19 cellular contexts compared by ENCODE assay signal in the genomic region with DNA sequence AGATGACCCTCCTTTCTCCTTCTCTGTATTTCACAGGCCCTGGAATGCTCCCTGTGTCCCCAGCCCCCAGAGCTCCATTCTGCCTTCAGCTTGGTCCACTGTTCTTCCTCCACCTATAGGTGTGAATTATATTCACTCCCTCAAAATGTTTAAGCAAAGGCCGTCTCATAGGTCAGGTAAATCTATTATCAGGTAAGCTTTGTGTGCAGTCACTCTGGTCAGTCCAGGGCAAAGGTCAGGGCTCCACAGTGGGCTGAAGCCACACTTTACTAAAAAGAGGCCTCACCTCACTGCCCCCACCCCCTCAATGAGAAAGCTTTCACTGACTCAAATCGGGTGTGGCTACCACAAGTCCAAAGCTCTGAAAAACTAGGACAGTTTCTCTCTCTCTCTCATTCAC.
DNase-seq lines count a peak whose midpoint lies in the region; ATAC-seq, FAIRE-seq and TF ChIP-seq lines count a peak whose summit lies in the region.
"Had no signal": no experiment of that assay in that cellular context is flagged by ENCODE, and none has a peak within 500 bp of the region (broad histone marks: within the 10 kb centered on the region; RNA-seq: fewer than 3 reads in every experiment).

No MANE protein-coding gene starts in this region.

- TF ChIP-seq RAD21 in H1 (IDR thresholded peaks at IDR 0.05 in 1 of 2, conservative IDR thresholded peaks at IDR 0.05 in 1 of 2; ENCODE audit: low read depth in 2 of 2, low read length in 2 of 2) = peak in 1 of 2 experiments; percentile 27; a peak in 1 of 4 replicates

- H3K4me2 ChIP-seq in BLaER1 treated with 17β-estradiol and CSF1 and Interleukin-3, amounts not matched to agents 10 nM and 100 nM = peak overlapping the region in 9 of 11 experiments; percentile 2 to 89 (median 66); a peak in 15 of 22 replicates
- H3K4me2 ChIP-seq in H1 (ENCODE audit: insufficient read depth in 1 of 2, low read depth in 2 of 2, low read length in 2 of 2) = no peak overlapping the region

- H2AFZ ChIP-seq in H1 (ENCODE audit: low read length) = no peak overlapping the region

- no peak overlapping the region for H3K14ac ChIP-seq in H1 (ENCODE audit: insufficient read length)

- no peak for TF ChIP-seq CTCF in H1 (IDR thresholded peaks at IDR 0.05; ENCODE audit: control extremely low read depth in 1 of 3, insufficient read depth in 1 of 3, low read depth in 1 of 3, low read length in 3 of 3)
- TF ChIP-seq CTCF in mucosa of descending colon (IDR thresholded peaks at IDR 0.05) = no peak
- no peak for TF ChIP-seq CTCF in testis (IDR thresholded peaks at IDR 0.05)

- no peak overlapping the region for H2BK20ac ChIP-seq in H1 (ENCODE audit: low read length)

- FAIRE-seq in H1 (lab: Jason Lieb, UNC) = no peak
- FAIRE-seq: G401.6 had no signal

- ATAC-seq in mucosa of descending colon = peak; percentile 50
- ATAC-seq in GM21515 (IDR thresholded peaks at IDR 0.05; ENCODE audit: unreplicated experiment) = no peak
- no peak for ATAC-seq in HG02588 (IDR thresholded peaks at IDR 0.05; ENCODE audit: unreplicated experiment)

- H2BK15ac ChIP-seq in H1 (ENCODE audit: low read length) = no peak overlapping the region

- peaks cover 10 to 24% (median 12%) of the 10 kb centered on the region in 11 experiments; a peak in 21 of 22 replicates for H3K9me3 ChIP-seq in BLaER1 treated with 17β-estradiol and CSF1 and Interleukin-3, amounts not matched to agents 10 nM and 100 nM (replicated peaks in 1 of 11)
- H3K9me3 ChIP-seq in MG63 = peaks cover 5% of the 10 kb centered on the region
- H3K9me3 ChIP-seq in H1 (ENCODE audit: insufficient read depth in 2 of 2, low read depth in 1 of 2, low read length in 1 of 2) = no peaks in the 10 kb centered on the region; a peak in 1 of 4 replicates
- H3K9me3 ChIP-seq in mucosa of descending colon = no peaks in the 10 kb centered on the region
- no peaks in the 10 kb centered on the region for H3K9me3 ChIP-seq in testis
- H3K9me3 ChIP-seq: adrenal gland had no signal

- no peak overlapping the region for H4K91ac ChIP-seq in H1 (replicated peaks; ENCODE audit: insufficient read length, low read length)

- H3K18ac ChIP-seq in H1 (ENCODE audit: extremely low read depth, low read length) = no peak overlapping the region; the same call in 1 of the 2 replicates

- no peak for TF ChIP-seq EP300 in H1 (IDR thresholded peaks at IDR 0.05; ENCODE audit: borderline replicate concordance in 1 of 2, low read depth in 2 of 2, low read length in 2 of 2)

- no peak overlapping the region for H2BK5ac ChIP-seq in H1 (ENCODE audit: low read depth, low read length)

- H3K56ac ChIP-seq in H1 (replicated peaks; ENCODE audit: insufficient read length, low read depth, low read length) = no peak overlapping the region

- TF ChIP-seq POLR2A in H1 (IDR thresholded peaks at IDR 0.05; ENCODE audit: control extremely low read depth in 1 of 2, low read depth in 2 of 2, low read length in 2 of 2) (no peak), testis (IDR thresholded peaks at IDR 0.05) (no peak)

- no peak overlapping the region for H2BK120ac ChIP-seq in H1 (replicated peaks; ENCODE audit: low read depth, low read length)

- H2AK5ac ChIP-seq in H1 (ENCODE audit: low read depth, low read length) = peak overlapping the region; percentile 26; the same call in 1 of the 2 replicates

- no peak overlapping the region for H3K23ac ChIP-seq in H1 (ENCODE audit: insufficient read length)

- POLR2A ChIA-PET in H1 (lab: Charles Lee; ENCODE audit: partially characterized antibody) = interaction anchor here (0.9 to 1.2 kb wide), 2 partner anchors 12 to 132 kb away, joined by 3 to 4 read pairs; a partner anchor contains a TSS

- peak overlapping the region in 10 of 11 experiments; percentile 24 to 99 (median 98); a peak in 18 of 22 replicates for H3K27ac ChIP-seq in BLaER1 treated with 17β-estradiol and CSF1 and Interleukin-3, amounts not matched to agents 10 nM and 100 nM
- H3K27ac ChIP-seq in H1 (ENCODE audit: low read depth, low read length) (no peak overlapping the region), testis (no peak overlapping the region)
- H3K27ac ChIP-seq: adrenal gland, HL-60 had no signal

- no peaks in the 10 kb centered on the region for H3K27me3 ChIP-seq in BLaER1 treated with 17β-estradiol and CSF1 and Interleukin-3, amounts not matched to agents 10 nM and 100 nM
- H3K27me3 ChIP-seq in MG63 = no peaks in the 10 kb centered on the region
- no peaks in the 10 kb centered on the region for H3K27me3 ChIP-seq in H1 (replicated peaks in 1 of 4; ENCODE audit: control insufficient read depth in 3 of 4, extremely low read depth in 1 of 4, insufficient read depth in 3 of 4, low read length in 3 of 4)
- no peaks in the 10 kb centered on the region for H3K27me3 ChIP-seq in testis
- H3K27me3 ChIP-seq: adrenal gland had no signal

- CTCF ChIA-PET in H1 (lab: Charles Lee; ENCODE audit: partially characterized antibody) = interaction anchor here (0.9 to 21.7 kb wide), 43 partner anchors 9 to 383 kb away, joined by 3 to 620 read pairs (median 8); a partner anchor contains a TSS

- no peak overlapping the region for H4K5ac ChIP-seq in H1 (ENCODE audit: insufficient read length, low read depth, low read length)

- intact Hi-C loops in mucosa of descending colon (cut with DNase I, micrococcal nuclease) (loop anchor here (5.0 to 10.0 kb wide), 2 partner anchors 181 to 188 kb away; no protein-coding TSS in a partner anchor), testis (cut with DNase I; ENCODE audit: low total_unique reads) (loop anchor here (10.0 kb wide), 1 partner anchor 188 kb away; no protein-coding TSS in a partner anchor)

- H4K20me1 ChIP-seq in BLaER1 treated with 17β-estradiol and CSF1 and Interleukin-3, amounts not matched to agents 10 nM and 100 nM = no peaks in the 10 kb centered on the region
- H4K20me1 ChIP-seq in H1 (replicated peaks in 1 of 2; ENCODE audit: control insufficient read depth in 1 of 2, insufficient read depth in 2 of 2, low read length in 2 of 2) = no peaks in the 10 kb centered on the region

- DNase-seq in MG63 (peak; percentile 19), H1 (ENCODE audit: low read depth in 1 of 2, low spot score in 2 of 2) (no peak), mucosa of descending colon (no peak), testis (no peak), NCI-H1436 (lab: John Stamatoyannopoulos, UW) (no peak)
- DNase-seq: activated B cell treated with CpG ODN at 0.5 μM for 24 hours; activated CD8-positive, alpha-beta memory T cell treated with anti-CD3 and anti-CD28 coated beads for 24 hours; adrenal gland; Calu3; head of caudate nucleus; NCI-H187; OCI-M1; stimulated activated naive CD4-positive, alpha-beta T cell; SW 1271 had no signal

- 82% methylated on average over 2 of the region's 2 CpGs; no CpG with 5 or more reads in 1 of the 2 experiments for WGBS in H1 (ENCODE audit: extremely low coverage in 1 of 2, insufficient coverage in 1 of 2, insufficient read length in 1 of 2, insufficient replicate concordance in 2 of 2, low coverage in 1 of 2, low lambda C conversion rate in 2 of 2, missing lambda C conversion rate in 1 of 2), 2 experiments
- 96 to 100% methylated on average over 2 of the region's 2 CpGs for WGBS in testis, 2 donors

- H3K9ac ChIP-seq in BLaER1 treated with 17β-estradiol and CSF1 and Interleukin-3, amounts not matched to agents 10 nM and 100 nM = peak overlapping the region in 8 of 11 experiments; percentile 7 to 91 (median 30); a peak in 12 of 22 replicates
- no peak overlapping the region for H3K9ac ChIP-seq in H1 (replicated peaks in 1 of 4; ENCODE audit: extremely low read depth in 1 of 4, low read depth in 3 of 4, low read length in 3 of 4)

- H3K4ac ChIP-seq in H1 (replicated peaks; ENCODE audit: insufficient read length, low read depth, low read length) = no peak overlapping the region

- H4K8ac ChIP-seq in H1 (ENCODE audit: extremely low read depth, insufficient read depth, low read length) = no peak overlapping the region

- H3K23me2 ChIP-seq in H1 (ENCODE audit: low read depth, low read length) = no peaks in the 10 kb centered on the region

- H2BK12ac ChIP-seq in H1 (ENCODE audit: low read depth, low read length) = no peak overlapping the region

- H3K79me1 ChIP-seq in H1 (ENCODE audit: low read depth, low read length) = no peaks in the 10 kb centered on the region

- H3K4me1 ChIP-seq in BLaER1 treated with 17β-estradiol and CSF1 and Interleukin-3, amounts not matched to agents 10 nM and 100 nM = peaks cover 49 to 77% (median 61%) of the 10 kb centered on the region in 10 experiments
- H3K4me1 ChIP-seq in H1 (replicated peaks in 1 of 4; ENCODE audit: control insufficient read depth in 3 of 4, insufficient read depth in 4 of 4, low read length in 3 of 4) (peaks cover 3 to 17% (median 7%) of the 10 kb centered on the region in 4 experiments; a peak in 6 of 7 replicates), mucosa of descending colon (ENCODE audit: low read depth) (no peaks in the 10 kb centered on the region), testis (peaks cover 23% of the 10 kb centered on the region)

- peak overlapping the region in 1 of 10 experiments; percentile 7; a peak in 1 of 20 replicates for H3K4me3 ChIP-seq in BLaER1 treated with 17β-estradiol and CSF1 and Interleukin-3, amounts not matched to agents 10 nM and 100 nM
- H3K4me3 ChIP-seq in MG63 = no peak overlapping the region
- H3K4me3 ChIP-seq in H1 (ENCODE audit: extremely low read depth in 1 of 4, insufficient read depth in 2 of 4, low read depth in 3 of 4, low read length in 4 of 4) = no peak overlapping the region
- no peak overlapping the region for H3K4me3 ChIP-seq in mucosa of descending colon
- H3K4me3 ChIP-seq in testis = no peak overlapping the region
- H3K4me3 ChIP-seq: adrenal gland had no signal

- peaks cover 0 to 33% (median 0%) of the 10 kb centered on the region in 11 experiments; a peak in 6 of 22 replicates for H3K36me3 ChIP-seq in BLaER1 treated with 17β-estradiol and CSF1 and Interleukin-3, amounts not matched to agents 10 nM and 100 nM
- H3K36me3 ChIP-seq in MG63 (no peaks in the 10 kb centered on the region), H1 (ENCODE audit: control insufficient read depth in 2 of 4, insufficient read depth in 4 of 4, low read length in 3 of 4) (no peaks in the 10 kb centered on the region), mucosa of descending colon (ENCODE audit: low read depth) (no peaks in the 10 kb centered on the region), testis (ENCODE audit: low read depth, missing control alignments) (no peaks in the 10 kb centered on the region)
- H3K36me3 ChIP-seq: adrenal gland had no signal

- H3K79me2 ChIP-seq in H1 (ENCODE audit: control insufficient read depth in 1 of 2, insufficient read depth in 2 of 2, low read length in 2 of 2) = no peaks in the 10 kb centered on the region

TF ChIP-seq in H1, 55 proteins besides CTCF, POLR2A, EP300 and RAD21 (continues in another document):
- TF ChIP-seq JUN (IDR thresholded peaks at IDR 0.05; ENCODE audit: low read depth, low read length) = no peak
- no peak for TF ChIP-seq SIRT6 (IDR thresholded peaks at IDR 0.05; ENCODE audit: low read length)
- TF ChIP-seq SRF (IDR thresholded peaks at IDR 0.05; ENCODE audit: low read depth, low read length) = no peak
- TF ChIP-seq HDAC6 (IDR thresholded peaks at IDR 0.05; ENCODE audit: low read depth, low read length) = no peak
- TF ChIP-seq NRF1 (IDR thresholded peaks at IDR 0.05; ENCODE audit: low read depth, low read length) = no peak
- TF ChIP-seq CHD2 (IDR thresholded peaks at IDR 0.05; ENCODE audit: low read length) = no peak

Comparison
In these comparisons a context has a peak if more than half of its experiments do, and no peak if none do; other contexts are left out.
1. H3K27ac ChIP-seq: peak in BLaER1 treated with 17β-estradiol and CSF1 and Interleukin-3, amounts not matched to agents 10 nM and 100 nM (10 of 11); none in H1 (single experiment) and testis (0 of 2).
2. H3K4me2 ChIP-seq: peak in BLaER1 treated with 17β-estradiol and CSF1 and Interleukin-3, amounts not matched to agents 10 nM and 100 nM (9 of 11); none in H1 (0 of 2).
3. H3K9ac ChIP-seq: peak in BLaER1 treated with 17β-estradiol and CSF1 and Interleukin-3, amounts not matched to agents 10 nM and 100 nM (8 of 11); none in H1 (0 of 4).